In the genomic region with DNA sequence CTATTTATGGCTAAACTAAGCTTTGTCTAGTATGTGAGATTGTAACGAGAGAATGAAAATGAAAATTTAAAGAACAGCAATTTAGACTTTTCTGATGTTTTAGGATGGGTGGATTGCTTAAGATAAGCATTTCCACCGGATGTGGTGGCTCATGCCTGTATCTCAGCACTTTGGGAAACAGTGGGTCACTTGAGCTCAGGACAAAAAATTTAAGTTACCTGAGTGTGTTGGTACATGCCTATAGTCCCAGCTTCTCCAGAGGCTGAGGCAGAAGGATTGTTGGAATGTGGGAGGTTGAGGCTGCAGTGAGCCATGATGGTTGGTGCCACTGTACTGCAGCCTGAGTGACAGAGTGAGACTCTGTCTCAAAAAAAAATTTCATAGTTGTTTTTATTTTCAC, we compare ENCODE assay signal across 10 cellular contexts. TPM values are rescaled to one million over a fixed set of nuclear protein-coding genes. Genes with fewer than 3 reads are reported as not detected.
DNase-seq lines count a peak whose midpoint lies in the region; ATAC-seq and TF ChIP-seq lines count a peak whose summit lies in the region.
"Had no signal": no experiment of that assay in that cellular context is flagged by ENCODE, and none has a peak within 500 bp of the region (broad histone marks: within the 10 kb centered on the region; RNA-seq: fewer than 3 reads in every experiment).

No MANE protein-coding gene starts in this region.

- 36 to 51% methylated on average over 2 of the region's 2 CpGs for WGBS in upper lobe of left lung, 2 donors

- H3K9me3 ChIP-seq in BE2C (no peaks in the 10 kb centered on the region), HAP-1 (no peaks in the 10 kb centered on the region; the same call in 1 of the 2 replicates), upper lobe of left lung (no peaks in the 10 kb centered on the region)
- H3K9me3 ChIP-seq: Peyer's patch, vagina had no signal

- H3K4me3 ChIP-seq in BE2C (ENCODE audit: low read depth, low read length) (peak overlapping the region; percentile 92), HAP-1 (peak overlapping the region; percentile 96; the same call in 1 of the 2 replicates), upper lobe of left lung (peak overlapping the region in 1 of 4 donors; percentile 91)
- H3K4me3 ChIP-seq: vagina had no signal

- H3K36me3 Mint-ChIP-seq in activated naive CD8-positive, alpha-beta T cell, result peaks cover 9% of the 10 kb centered on the region
- peaks cover 24% of the 10 kb centered on the region for H3K36me3 Mint-ChIP-seq in memory B cell

- H3K4me1 Mint-ChIP-seq in activated naive CD8-positive, alpha-beta T cell (ENCODE audit: low read depth), result peaks cover 66% of the 10 kb centered on the region
- H3K4me1 Mint-ChIP-seq in memory B cell, result peaks cover 34% of the 10 kb centered on the region

- TF ChIP-seq POLR2A in upper lobe of left lung (IDR thresholded peaks at IDR 0.05), result no peak

- no peaks in the 10 kb centered on the region for H3K27me3 ChIP-seq in BE2C
- no peaks in the 10 kb centered on the region for H3K27me3 ChIP-seq in HAP-1 (ENCODE audit: low read depth)
- H3K27me3 ChIP-seq in upper lobe of left lung, result no peaks in the 10 kb centered on the region
- H3K27me3 ChIP-seq: Peyer's patch, vagina had no signal

- no peak overlapping the region for H3K27ac ChIP-seq in upper lobe of left lung
- H3K27ac ChIP-seq: Peyer's patch, vagina had no signal

- no peak for DNase-seq in BE2C
- no peak for DNase-seq in HAP-1 (ENCODE audit: low spot score in 2 of 2)
- DNase-seq in memory B cell (ENCODE audit: low spot score in 2 of 2), result no peak
- DNase-seq in upper lobe of left lung, result no peak
- DNase-seq: Peyer's patch had no signal

- no peaks in the 10 kb centered on the region for H3K9me3 Mint-ChIP-seq in activated naive CD8-positive, alpha-beta T cell (ENCODE audit: low read depth)
- no peaks in the 10 kb centered on the region for H3K9me3 Mint-ChIP-seq in memory B cell

- peak overlapping the region; percentile 94 for H3K4me3 Mint-ChIP-seq in activated naive CD8-positive, alpha-beta T cell
- H3K4me3 Mint-ChIP-seq in memory B cell, result peak overlapping the region; percentile 6

- H3K36me3 ChIP-seq in BE2C, result peaks cover 58% of the 10 kb centered on the region
- H3K36me3 ChIP-seq in HAP-1 (replicated peaks), result peaks cover 60% of the 10 kb centered on the region
- H3K36me3 ChIP-seq in upper lobe of left lung, result peaks cover 0 to 22% (median 10%) of the 10 kb centered on the region in 4 donors
- H3K36me3 ChIP-seq: Peyer's patch had no signal

- H3K27me3 Mint-ChIP-seq in activated naive CD8-positive, alpha-beta T cell, result no peaks in the 10 kb centered on the region
- no peaks in the 10 kb centered on the region for H3K27me3 Mint-ChIP-seq in memory B cell

- no peaks in the 10 kb centered on the region for H3K4me1 ChIP-seq in BE2C
- H3K4me1 ChIP-seq in HAP-1, result peaks cover 24% of the 10 kb centered on the region
- H3K4me1 ChIP-seq in upper lobe of left lung, result peaks cover 47 to 70% (median 54%) of the 10 kb centered on the region in 4 donors

- peak overlapping the region; percentile 75 for H3K27ac Mint-ChIP-seq in activated naive CD8-positive, alpha-beta T cell
- peak overlapping the region; percentile 76 for H3K27ac Mint-ChIP-seq in memory B cell

- no peak for TF ChIP-seq EP300 in upper lobe of left lung (IDR thresholded peaks at IDR 0.05)

- TF ChIP-seq CTCF in BE2C (IDR thresholded peaks at IDR 0.05; ENCODE audit: low read depth, low read length) (no peak), upper lobe of left lung (IDR thresholded peaks at IDR 0.05) (no peak)

- in situ Hi-C loops in HAP-1 (cut with MboI; ENCODE audit: low sequenced_read_pairs), result no loop called here

- no peak for ATAC-seq in memory B cell (ENCODE audit: low read depth)
- no peak for ATAC-seq in GM21717 (IDR thresholded peaks at IDR 0.05; ENCODE audit: unreplicated experiment)
- no peak for ATAC-seq in HG02763 (IDR thresholded peaks at IDR 0.05; ENCODE audit: unreplicated experiment)
- no peak for ATAC-seq in GM18873 (IDR thresholded peaks at IDR 0.05; ENCODE audit: low FRiP score, unreplicated experiment)
- ATAC-seq in upper lobe of left lung (ENCODE audit: low FRiP score in 2 of 2), result no peak

RNA-seq across cellular contexts. Expression of gene PPP4R2, which starts 3.4 kb away (rescaled TPM):
- 35.1 TPM for polyA plus RNA-seq in BE2C (2012; ENCODE audit: insufficient read depth, insufficient read length, low read depth)
- total RNA-seq in upper lobe of left lung, result 10 to 100 TPM; 24.3 to 88.0 (median 54.8) TPM
